In the genomic region with DNA sequence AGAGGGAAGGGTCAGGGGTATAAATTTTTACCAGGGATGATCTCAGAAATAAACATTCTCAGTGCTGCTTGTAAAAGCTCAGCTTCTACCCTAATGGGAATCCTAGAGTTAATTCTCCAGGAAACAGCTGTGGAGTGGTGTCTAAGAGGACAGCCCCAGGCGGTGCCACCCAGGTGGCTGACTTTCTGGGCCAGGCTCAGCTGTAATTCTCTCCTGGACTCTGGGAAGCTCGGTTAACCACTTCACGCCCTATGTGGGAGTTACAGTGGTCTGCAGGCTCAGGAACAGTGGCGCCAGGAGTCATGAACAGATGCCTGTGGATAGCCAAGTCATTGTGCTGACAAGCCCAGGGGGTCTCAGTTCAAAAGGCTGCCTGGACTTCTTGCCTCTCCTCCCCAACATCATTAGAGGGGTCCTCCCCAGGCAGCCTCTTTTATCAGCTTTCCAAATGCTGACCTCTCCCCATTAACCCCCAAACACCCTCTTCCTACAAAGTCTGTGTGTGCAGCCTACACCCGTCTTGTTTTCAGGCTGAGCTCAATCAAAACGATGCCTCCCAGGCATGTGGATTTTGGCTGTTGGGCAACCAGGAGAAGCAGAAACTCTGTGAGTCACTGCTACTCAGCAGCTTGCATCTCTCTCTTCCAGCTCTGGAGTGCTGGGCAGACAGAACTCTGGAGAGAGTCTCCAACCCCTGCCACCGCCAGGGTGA, we compare ENCODE assay signal across 11 cellular contexts. TPM values are rescaled to one million over a fixed set of nuclear protein-coding genes. Genes with fewer than 3 reads are reported as not detected.
DNase-seq lines count a peak whose midpoint lies in the region; ATAC-seq and TF ChIP-seq lines count a peak whose summit lies in the region.
"Had no signal": no experiment of that assay in that cellular context is flagged by ENCODE, and none has a peak within 500 bp of the region (broad histone marks: within the 10 kb centered on the region; RNA-seq: fewer than 3 reads in every experiment).

No MANE protein-coding gene starts in this region.

- H3K4me1 ChIP-seq in transverse colon, result no peaks in the 10 kb centered on the region
- H3K4me1 ChIP-seq: right lobe of liver had no signal

- H3K36me3 ChIP-seq in transverse colon, result no peaks in the 10 kb centered on the region
- H3K36me3 ChIP-seq: right lobe of liver had no signal

- intact Hi-C loops in transverse colon (cut with DNase I; ENCODE audit: low total_unique reads), result no loop called here

- H3K27ac ChIP-seq in transverse colon, result no peak overlapping the region
- H3K27ac ChIP-seq: C4-2B, right lobe of liver had no signal

- H3K9me3 ChIP-seq in transverse colon, result no peaks in the 10 kb centered on the region
- H3K9me3 ChIP-seq: right lobe of liver had no signal

- peak; percentile 14 for TF ChIP-seq CTCF in epithelial cell of proximal tubule (conservative IDR thresholded peaks at IDR 0.05; ENCODE audit: low read depth, low read length)
- TF ChIP-seq CTCF in transverse colon (IDR thresholded peaks at IDR 0.05), result no peak

- no peak overlapping the region for H3K4me3 ChIP-seq in epithelial cell of proximal tubule (ENCODE audit: low read depth, low read length)
- H3K4me3 ChIP-seq in transverse colon, result no peak overlapping the region
- H3K4me3 ChIP-seq: right lobe of liver had no signal

- peaks cover 29% of the 10 kb centered on the region for H3K27me3 ChIP-seq in transverse colon
- H3K27me3 ChIP-seq: right lobe of liver had no signal

- no peak for TF ChIP-seq POLR2A in transverse colon (IDR thresholded peaks at IDR 0.05)

- no peak for TF ChIP-seq EP300 in transverse colon (IDR thresholded peaks at IDR 0.05; ENCODE audit: low read depth)

- WGBS in transverse colon (ENCODE audit: low coverage in 1 of 2), 2 donors, result 0 to 28% methylated on average over 1 to 7 of the region's 7 CpGs

- ATAC-seq in GM18520 (IDR thresholded peaks at IDR 0.05; ENCODE audit: unreplicated experiment) (no peak), HG02884 (IDR thresholded peaks at IDR 0.05; ENCODE audit: unreplicated experiment) (no peak)

- DNase-seq in NCI-H526 (lab: John Stamatoyannopoulos, UW) (peak; percentile 29 to 59), NCI-H526 treated with DMSO at 0.1 percent for 48 hours (lab: John Stamatoyannopoulos, UW) (no peak), NCI-H69 (lab: John Stamatoyannopoulos, UW) (peak; percentile 98), epithelial cell of proximal tubule (ENCODE audit: low read depth) (peak; percentile 43), stromal cell of bone marrow (ENCODE audit: low read depth) (peak; percentile 88), transverse colon (no peak)
- DNase-seq: right lobe of liver had no signal

- in situ Hi-C loops in transverse colon (cut with MboI; ENCODE audit: low pct_ligation_motif_present in 1 of 4, low pct_unique_long_range_greater_than_20kb in 1 of 4, low sequenced_read_pairs in 3 of 4), result no loop called here

RNA-seq across cellular contexts. Expression of a gene that starts 1.2 kb away (rescaled TPM):
- total RNA-seq in epithelial cell of proximal tubule (not detected in 2 replicates), transverse colon (under 1 TPM in 2 of 4 donors, not detected in 2; 0.32 to 0.41 TPM)
- total RNA-seq: T-helper 2 cell treated with Interferon-gamma antibody and Interleukin-4, amounts not matched to agents 100 ng/mL and 5 ng/mL, for 36 hours had no signal

RNA-seq across cellular contexts. Expression of a gene that starts 43.0 kb away (rescaled TPM):
- 10.5 and 10.6 TPM in 2 replicates for total RNA-seq in epithelial cell of proximal tubule
- total RNA-seq in transverse colon, result 10 to 100 TPM in 1 of 4 donors, 1 to 10 TPM in 3; 2.2 to 10.1 (median 4.1) TPM

Comparison
In these comparisons a context has a peak if more than half of its experiments do, and no peak if none do; other contexts are left out.
1. DNase-seq: peak in NCI-H526 (2 of 2), NCI-H69 (single experiment), epithelial cell of proximal tubule (single experiment) and stromal cell of bone marrow (single experiment); none in NCI-H526 treated with DMSO at 0.1 percent for 48 hours (single experiment) and transverse colon (single experiment).